ENCODE assay signal across 8 cellular contexts in genomic region chr17:17476865-17477467, GRCh38. TPM values are rescaled to one million over a fixed set of nuclear protein-coding genes. Genes with fewer than 3 reads are reported as not detected.
DNase-seq lines count a peak whose midpoint lies in the region; ATAC-seq and TF ChIP-seq lines count a peak whose summit lies in the region.

MED9 (plus strand) TSS chr17:17477000; CDS start chr17:17477042, 42 bp downstream.

- no peaks in the 10 kb centered on the region for H3K9me3 ChIP-seq in testis

- H3K27me3 ChIP-seq in testis: no peaks in the 10 kb centered on the region

- H3K27ac ChIP-seq in testis: peak within 1 kb of the TSS; percentile 80 to 87

- ATAC-seq in activated naive CD8-positive, alpha-beta T cell treated with anti-CD3 and anti-CD28 coated beads, Interleukin-2, amount 10 ng/mL, durations not matched to agents 7 days and 5 days (ENCODE audit: low read depth): peak; percentile 99

- DNase-seq in EL (peak; percentile 89), HFF-Myc (ENCODE audit: extremely low read depth, low read depth) (peak; percentile 66), NCI-H1105 treated with DMSO at 0.1 percent for 48 hours (lab: John Stamatoyannopoulos, UW) (peak; percentile 90), SW 1271 (lab: John Stamatoyannopoulos, UW) (peak; percentile 92 to 94), head of caudate nucleus (peak; percentile 77 to 97 (median 94)), osteocyte (ENCODE audit: extremely low spot score, unreplicated experiment) (peak; percentile 97), testis (peak; percentile 94)
- peak; percentile 96 for DNase-seq in activated naive CD8-positive, alpha-beta T cell treated with anti-CD3 and anti-CD28 coated beads, Interleukin-2, amount 10 ng/mL, durations not matched to agents 7 days and 5 days

- H3K4me3 Mint-ChIP-seq in activated naive CD8-positive, alpha-beta T cell treated with anti-CD3 and anti-CD28 coated beads, Interleukin-2, amount 10 ng/mL, durations not matched to agents 7 days and 5 days: peak within 1 kb of the TSS; percentile 92
- peak within 1 kb of the TSS; percentile 93 for H3K4me3 Mint-ChIP-seq in osteocyte (ENCODE audit: unreplicated experiment)

- peaks cover 12% of the 10 kb centered on the region for H3K4me1 ChIP-seq in testis

- peak within 1 kb of the TSS; percentile 72 for H3K4me3 ChIP-seq in HFF-Myc (replicated peaks; ENCODE audit: low read depth, low read length)
- H3K4me3 ChIP-seq in testis: peak within 1 kb of the TSS; percentile 87 to 97

- POLR2A ChIA-PET in activated naive CD8-positive, alpha-beta T cell treated with anti-CD3 and anti-CD28 coated beads, Interleukin-2, amount 10 ng/mL, durations not matched to agents 7 days and 5 days (lab: Charles Lee): interaction anchor here (0.5 to 1.0 kb wide), 2 partner anchors 85 to 152 kb away, joined by 3 to 5 read pairs; no protein-coding TSS in a partner anchor

- intact Hi-C loops in head of caudate nucleus (cut with DNase I): no loop called here
- intact Hi-C loops in testis (cut with DNase I; ENCODE audit: low total_unique reads): no loop called here

- 0% methylated on average over 31 to 45 of the region's 47 CpGs for WGBS in testis, 2 donors

- H3K27me3 Mint-ChIP-seq in activated naive CD8-positive, alpha-beta T cell treated with anti-CD3 and anti-CD28 coated beads, Interleukin-2, amount 10 ng/mL, durations not matched to agents 7 days and 5 days: peaks cover 22% of the 10 kb centered on the region
- peaks cover 25% of the 10 kb centered on the region for H3K27me3 Mint-ChIP-seq in osteocyte (ENCODE audit: unreplicated experiment)

- peak within 1 kb of the TSS; percentile 88 for H3K27ac Mint-ChIP-seq in activated naive CD8-positive, alpha-beta T cell treated with anti-CD3 and anti-CD28 coated beads, Interleukin-2, amount 10 ng/mL, durations not matched to agents 7 days and 5 days
- H3K27ac Mint-ChIP-seq in osteocyte (ENCODE audit: unreplicated experiment): peak within 1 kb of the TSS; percentile 85

- H3K36me3 ChIP-seq in testis (ENCODE audit: low read depth, missing control alignments): no peaks in the 10 kb centered on the region

- H3K36me3 Mint-ChIP-seq in activated naive CD8-positive, alpha-beta T cell treated with anti-CD3 and anti-CD28 coated beads, Interleukin-2, amount 10 ng/mL, durations not matched to agents 7 days and 5 days: peaks cover 7% of the 10 kb centered on the region
- no peaks in the 10 kb centered on the region for H3K36me3 Mint-ChIP-seq in osteocyte (ENCODE audit: unreplicated experiment)

- TF ChIP-seq CTCF in HFF-Myc (IDR thresholded peaks at IDR 0.05; ENCODE audit: low read depth, low read length, missing control alignments) (no peak), osteocyte (IDR thresholded peaks at IDR 0.05) (no peak), testis (IDR thresholded peaks at IDR 0.05) (peak in 1 of 3 experiments; percentile 37)

- no peak for TF ChIP-seq POLR2A in testis (IDR thresholded peaks at IDR 0.05)

- H3K4me1 Mint-ChIP-seq in activated naive CD8-positive, alpha-beta T cell treated with anti-CD3 and anti-CD28 coated beads, Interleukin-2, amount 10 ng/mL, durations not matched to agents 7 days and 5 days: peaks cover 36% of the 10 kb centered on the region
- H3K4me1 Mint-ChIP-seq in osteocyte (ENCODE audit: unreplicated experiment): peaks cover 22% of the 10 kb centered on the region

- H3K9me3 Mint-ChIP-seq in activated naive CD8-positive, alpha-beta T cell treated with anti-CD3 and anti-CD28 coated beads, Interleukin-2, amount 10 ng/mL, durations not matched to agents 7 days and 5 days: no peaks in the 10 kb centered on the region
- no peaks in the 10 kb centered on the region for H3K9me3 Mint-ChIP-seq in osteocyte (ENCODE audit: unreplicated experiment)

RNA-seq across cellular contexts. Expression of gene MED9, which starts in this region (rescaled TPM):
- 10 to 100 TPM; 17.8 to 20.6 TPM for total RNA-seq in activated naive CD8-positive, alpha-beta T cell treated with anti-CD3 and anti-CD28 coated beads, Interleukin-2, amount 10 ng/mL, durations not matched to agents 7 days and 5 days
- total RNA-seq in osteocyte: 12.1 and 13.2 TPM in 2 replicates
- total RNA-seq in testis: 10 to 100 TPM; 35.9 to 42.6 TPM
- polyA plus RNA-seq in testis (ENCODE audit: insufficient read depth, low read depth, low replicate concordance): 18.8 TPM

Comparison
In these comparisons a context has a peak if more than half of its experiments do, and no peak if none do; other contexts are left out.
1. Peak in every context shown above with its lines: DNase-seq, ATAC-seq, H3K4me3 ChIP-seq and H3K27ac ChIP-seq.